Comparison of ENCODE assay signal across 12 cellular contexts in the genomic region with DNA sequence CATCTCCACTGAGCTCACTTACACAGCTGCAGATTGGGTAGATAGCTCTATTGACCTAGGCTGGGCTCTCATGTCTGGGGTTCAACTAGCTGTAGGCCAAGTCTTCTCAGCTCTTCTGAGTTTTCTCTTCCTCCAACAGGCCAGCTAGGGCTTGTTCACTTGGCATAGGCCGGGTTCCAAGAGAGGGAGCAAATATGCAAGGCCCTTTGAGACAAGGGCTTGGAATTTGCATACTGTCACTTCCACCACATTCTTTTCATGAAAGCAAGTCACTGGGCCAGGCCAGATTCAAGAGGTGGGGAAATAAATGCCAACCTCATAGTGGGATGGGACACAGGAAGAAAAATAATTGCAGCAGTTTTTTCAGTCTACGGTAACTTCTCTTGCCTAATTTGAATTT. TPM values are rescaled to one million over a fixed set of nuclear protein-coding genes. Genes with fewer than 3 reads are reported as not detected.
DNase-seq lines count a peak whose midpoint lies in the region; ATAC-seq and TF ChIP-seq lines count a peak whose summit lies in the region.
"Had no signal": no experiment of that assay in that cellular context is flagged by ENCODE, and none has a peak within 500 bp of the region (broad histone marks: within the 10 kb centered on the region; RNA-seq: fewer than 3 reads in every experiment).

No MANE protein-coding gene starts in this region.

- TF ChIP-seq CTCF in AG10803 (conservative IDR thresholded peaks at IDR 0.05; ENCODE audit: low read length) (no peak), HFFc6 (IDR thresholded peaks at IDR 0.05) (no peak), chondrocyte (IDR thresholded peaks at IDR 0.05) (no peak)

- H2BK15ac ChIP-seq in mesendoderm (replicated peaks; ENCODE audit: low read depth), result no peak overlapping the region

- H3K4me2 ChIP-seq in mesendoderm (ENCODE audit: low read length), result no peak overlapping the region
- H3K4me2 ChIP-seq: BLaER1 treated with 17β-estradiol and CSF1 and Interleukin-3, amounts not matched to agents 10 nM and 100 nM had no signal

- no peaks in the 10 kb centered on the region for H3K79me2 ChIP-seq in mesendoderm (ENCODE audit: control insufficient read depth, insufficient read depth, low read length)

- ATAC-seq in HG02884 (IDR thresholded peaks at IDR 0.05; ENCODE audit: unreplicated experiment), result no peak
- ATAC-seq: activated CD4-positive, CD25-positive, alpha-beta regulatory T cell treated with anti-CD3 and anti-CD28 coated beads, Interleukin-2, amount 50 U/mL, for 24 hours; Panc1 had no signal

- no peak overlapping the region for H4K5ac ChIP-seq in mesendoderm (ENCODE audit: low read length)

- no peak overlapping the region for H3K27ac ChIP-seq in mesendoderm (ENCODE audit: low read depth, low read length)
- H3K27ac ChIP-seq: BLaER1 treated with 17β-estradiol and CSF1 and Interleukin-3, amounts not matched to agents 10 nM and 100 nM had no signal

- no peak overlapping the region for H3K56ac ChIP-seq in mesendoderm (ENCODE audit: low read length)

- H3K36me3 Mint-ChIP-seq in HFFc6 (ENCODE audit: low read depth), result peaks cover 10% of the 10 kb centered on the region
- peaks cover 6% of the 10 kb centered on the region for H3K36me3 Mint-ChIP-seq in chondrocyte (ENCODE audit: low read depth)

- H3K79me1 ChIP-seq in mesendoderm (ENCODE audit: low read length), result no peaks in the 10 kb centered on the region

- H3K36me3 ChIP-seq in mesendoderm (ENCODE audit: control insufficient read depth, insufficient read depth, low read length), result no peaks in the 10 kb centered on the region

- no peaks in the 10 kb centered on the region for H3K27me3 ChIP-seq in mesendoderm (ENCODE audit: insufficient read depth, low read length, poor library complexity)
- H3K27me3 ChIP-seq: BLaER1 treated with 17β-estradiol and CSF1 and Interleukin-3, amounts not matched to agents 10 nM and 100 nM had no signal

- H3K4me3 ChIP-seq in AG10803 (ENCODE audit: low read length) (no peak overlapping the region), mesendoderm (ENCODE audit: low read length) (no peak overlapping the region)
- H3K4me3 ChIP-seq: BLaER1 treated with 17β-estradiol and CSF1 and Interleukin-3, amounts not matched to agents 10 nM and 100 nM had no signal

- no peak overlapping the region for H4K8ac ChIP-seq in mesendoderm (ENCODE audit: low read depth, low read length)

- H3K27ac Mint-ChIP-seq in HFFc6 (peak overlapping the region; percentile 84), chondrocyte (ENCODE audit: unreplicated experiment) (peak overlapping the region; percentile 43)

- DNase-seq in AG10803 (ENCODE audit: low read depth) (peak; percentile 76), HFFc6 (peak; percentile 30), chondrocyte (ENCODE audit: low spot score) (no peak), mesendoderm (peak; percentile 91), germinal center (ENCODE audit: low spot score) (no peak), T-helper 1 cell (no peak), DMS153 (lab: John Stamatoyannopoulos, UW) (no peak)
- DNase-seq: activated naive CD4-positive, alpha-beta T cell had no signal

- no CpG with 5 or more reads among the region's 2 CpGs for WGBS in mesendoderm (ENCODE audit: extremely low coverage, insufficient coverage, low lambda C conversion rate)

- no peak overlapping the region for H2AK5ac ChIP-seq in mesendoderm (ENCODE audit: low read length)

- H3K27me3 Mint-ChIP-seq in HFFc6 (ENCODE audit: insufficient read depth), result no peaks in the 10 kb centered on the region; the same call in 1 of the 2 replicates
- H3K27me3 Mint-ChIP-seq in chondrocyte (ENCODE audit: low read depth), result no peaks in the 10 kb centered on the region

- H2BK5ac ChIP-seq in mesendoderm (ENCODE audit: low read length), result no peak overlapping the region

- H3K18ac ChIP-seq in mesendoderm (ENCODE audit: low read length), result no peak overlapping the region

- no peaks in the 10 kb centered on the region for H3K9me3 Mint-ChIP-seq in HFFc6
- no peaks in the 10 kb centered on the region for H3K9me3 Mint-ChIP-seq in chondrocyte (ENCODE audit: low read depth)

- no peak overlapping the region for H3K9ac ChIP-seq in mesendoderm (ENCODE audit: low read length)
- H3K9ac ChIP-seq: BLaER1 treated with 17β-estradiol and CSF1 and Interleukin-3, amounts not matched to agents 10 nM and 100 nM had no signal

- H2BK120ac ChIP-seq in mesendoderm (ENCODE audit: low read depth, low read length), result no peak overlapping the region

- H3K4me3 Mint-ChIP-seq in HFFc6 (no peak overlapping the region), chondrocyte (ENCODE audit: unreplicated experiment) (no peak overlapping the region)

- H3K23ac ChIP-seq in mesendoderm (ENCODE audit: low read length), result no peak overlapping the region

- peaks cover 21% of the 10 kb centered on the region for H3K4me1 Mint-ChIP-seq in HFFc6 (ENCODE audit: low read depth)
- H3K4me1 Mint-ChIP-seq in chondrocyte (ENCODE audit: low read depth), result peaks cover 21% of the 10 kb centered on the region

- peaks cover 3% of the 10 kb centered on the region for H3K4me1 ChIP-seq in mesendoderm (ENCODE audit: control insufficient read depth, low read depth, low read length)

- no peak overlapping the region for H3K4ac ChIP-seq in mesendoderm (ENCODE audit: low read depth, low read length)

RNA-seq across cellular contexts. Expression of a gene that starts 25.2 kb away (rescaled TPM):
- 10 to 100 TPM; 13.2 to 21.0 (median 17.4) TPM for total RNA-seq in HFFc6 (2021; fragmentation: NEBNext Ultra II Directional; extraction: Animal tissue kit (Norgen Biotek cat#: 25700))
- 8.1 to 16.9 TPM (median 8.9 TPM) in 3 replicates for total RNA-seq in chondrocyte
- polyA plus RNA-seq in mesendoderm (2013, experiment 1 of 2), result 3.5 TPM
- 3.3 TPM for polyA plus RNA-seq in mesendoderm (2013, experiment 2 of 2)

RNA-seq across cellular contexts. Expression of a gene that starts 25.3 kb away (rescaled TPM):
- total RNA-seq in HFFc6 (2021; fragmentation: NEBNext Ultra II Directional; extraction: Animal tissue kit (Norgen Biotek cat#: 25700)), result 10 to 100 TPM in 1 of 6 experiments, 1 to 10 TPM in 5; 7.8 to 11.0 (median 8.4) TPM
- 9.5 to 12.3 TPM (median 9.6 TPM) in 3 replicates for total RNA-seq in chondrocyte
- polyA plus RNA-seq in mesendoderm (2013, experiment 1 of 2), result 12.3 TPM
- 13.0 TPM for polyA plus RNA-seq in mesendoderm (2013, experiment 2 of 2)

RNA-seq across cellular contexts. Expression of a gene that starts 54.6 kb away (rescaled TPM):
- 10 to 100 TPM in 4 of 6 experiments, 1 to 10 TPM in 2; 6.9 to 13.7 (median 13.0) TPM for total RNA-seq in HFFc6 (2021; fragmentation: NEBNext Ultra II Directional; extraction: Animal tissue kit (Norgen Biotek cat#: 25700))
- total RNA-seq in chondrocyte, result 16.8 to 18.3 TPM (median 17.5 TPM) in 3 replicates
- polyA plus RNA-seq in mesendoderm (2013, experiment 1 of 2), result 8.6 TPM
- 8.3 TPM for polyA plus RNA-seq in mesendoderm (2013, experiment 2 of 2)

Comparison
In these comparisons a context has a peak if more than half of its experiments do, and no peak if none do; other contexts are left out.
1. DNase-seq: peak in AG10803 (single experiment), HFFc6 (single experiment) and mesendoderm (single experiment); none in chondrocyte (single experiment), germinal center (single experiment), T-helper 1 cell (0 of 5) and DMS153 (single experiment).